Comparison of ENCODE assay signal across 15 cellular contexts in the genomic region with DNA sequence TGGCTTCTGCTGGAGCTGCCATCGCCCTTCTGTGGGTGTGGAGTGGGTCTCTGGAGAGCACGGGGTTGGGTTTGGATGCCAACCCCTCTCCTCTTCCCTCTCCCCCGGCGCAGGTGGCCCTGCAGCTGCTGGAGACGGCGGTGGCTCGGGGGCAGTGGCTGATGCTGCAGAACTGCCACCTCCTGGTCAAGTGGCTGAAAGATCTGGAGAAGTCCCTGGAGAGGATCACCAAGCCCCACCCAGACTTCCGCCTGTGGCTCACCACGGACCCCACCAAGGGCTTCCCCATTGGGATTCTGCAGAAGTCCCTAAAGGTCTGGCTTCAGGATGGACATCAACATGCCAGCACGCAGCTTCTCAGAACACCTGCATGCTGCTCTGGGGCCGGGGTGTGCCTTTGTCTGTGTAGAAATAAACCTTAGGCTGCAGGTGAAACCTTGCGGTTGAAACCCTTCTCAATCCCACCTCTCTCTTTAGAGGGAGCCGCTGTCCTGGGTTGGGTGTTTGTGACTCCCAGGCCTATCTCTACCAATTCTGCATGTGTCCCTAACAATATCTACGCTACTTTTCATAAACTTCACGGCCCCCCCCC. TPM values are rescaled to one million over a fixed set of nuclear protein-coding genes. Genes with fewer than 3 reads are reported as not detected.
A peak's percentile ranks its signal among the peaks of the same experiment; 100 is the strongest.
DNase-seq lines count a peak whose midpoint lies in the region; ATAC-seq and TF ChIP-seq lines count a peak whose summit lies in the region.
"Had no signal": no experiment of that assay in that cellular context is flagged by ENCODE, and none has a peak within 500 bp of the region (broad histone marks: within the 10 kb centered on the region; RNA-seq: fewer than 3 reads in every experiment).

No MANE protein-coding gene starts in this region.

- no peaks in the 10 kb centered on the region for H3F3A ChIP-seq in PC-9 (ENCODE audit: insufficient read depth, low read depth)

- no peaks in the 10 kb centered on the region for H3K79me2 ChIP-seq in PC-9 (ENCODE audit: low read depth)
- no peaks in the 10 kb centered on the region for H3K79me2 ChIP-seq in hepatocyte

- intact Hi-C loops in left ventricle myocardium inferior (cut with micrococcal nuclease): no loop called here
- intact Hi-C loops in left ventricle myocardium superior (cut with micrococcal nuclease): no loop called here
- intact Hi-C loops in PC-9 (cut with micrococcal nuclease; ENCODE audit: unreplicated experiment): no loop called here

- H2AFZ ChIP-seq in PC-9 (no peak overlapping the region), hepatocyte (no peak overlapping the region)
- H2AFZ ChIP-seq: GM23248 had no signal

- H3K36me3 ChIP-seq in left ventricle myocardium inferior: no peaks in the 10 kb centered on the region
- H3K36me3 ChIP-seq in PC-9 (ENCODE audit: low read depth): no peaks in the 10 kb centered on the region
- no peaks in the 10 kb centered on the region for H3K36me3 ChIP-seq in hepatocyte (replicated peaks; ENCODE audit: insufficient read depth, low read depth)
- H3K36me3 ChIP-seq: Peyer's patch, right atrium auricular region had no signal

- H3K9me3 ChIP-seq in left ventricle myocardium inferior (replicated peaks) (no peaks in the 10 kb centered on the region), PC-9 (ENCODE audit: insufficient read depth, low read depth) (no peaks in the 10 kb centered on the region), hepatocyte (ENCODE audit: low read depth) (no peaks in the 10 kb centered on the region)
- H3K9me3 ChIP-seq: Peyer's patch, right atrium auricular region had no signal

- TF ChIP-seq CTCF in left ventricle myocardium inferior (IDR thresholded peaks at IDR 0.05; ENCODE audit: borderline replicate concordance): no peak
- TF ChIP-seq CTCF in PC-9 (conservative IDR thresholded peaks at IDR 0.05): no peak
- no peak for TF ChIP-seq CTCF in hepatocyte (IDR thresholded peaks at IDR 0.05; ENCODE audit: poor library complexity)

- CTCF ChIA-PET in PC-9 (lab: Charles Lee): no interaction called here

- WGBS in hepatocyte (ENCODE audit: low lambda C conversion rate, missing lambda C conversion rate): 84% methylated on average over 15 of the region's 15 CpGs

- DNase-seq in left ventricle myocardium inferior: no peak
- DNase-seq in left ventricle myocardium superior: no peak
- peak; percentile 54 for DNase-seq in NCI-H146 (lab: John Stamatoyannopoulos, UW)
- DNase-seq in SHP77 (lab: John Stamatoyannopoulos, UW): peak; percentile 58 to 82
- DNase-seq in PC-9: no peak
- no peak for DNase-seq in NCI-H2171 treated with DMSO at 0.1 percent for 48 hours (lab: John Stamatoyannopoulos, UW)
- no peak for DNase-seq in inferior parietal cortex (ENCODE audit: extremely low spot score)
- DNase-seq in hepatocyte (ENCODE audit: low spot score): no peak
- DNase-seq: activated CD4-positive, CD25-positive, alpha-beta regulatory T cell; GM23248; NCI-H2081; Peyer's patch; stimulated activated CD4-positive, alpha-beta T cell treated with anti-CD3 and anti-CD28 coated beads, Interleukin-1b, Interleukin-23, amount 100 ng/mL, for 48 hours; SW 1271 had no signal

- no TSS peak for BruUV-seq in PC-9 (replicated peaks; lab: Mats Ljungman, UMichigan)

- peaks cover 36% of the 10 kb centered on the region for H3K27me3 ChIP-seq in left ventricle myocardium inferior (ENCODE audit: low read depth)
- H3K27me3 ChIP-seq in PC-9 (ENCODE audit: insufficient read depth, low read depth): peaks cover 88% of the 10 kb centered on the region
- no peaks in the 10 kb centered on the region for H3K27me3 ChIP-seq in hepatocyte
- H3K27me3 ChIP-seq: Peyer's patch, right atrium auricular region had no signal

- H3K27ac ChIP-seq in left ventricle myocardium inferior (replicated peaks) (peak overlapping the region; percentile 33), PC-9 (no peak overlapping the region), hepatocyte (no peak overlapping the region)
- H3K27ac ChIP-seq: GM23248, Peyer's patch, right atrium auricular region had no signal

- H3K4me3 ChIP-seq in left ventricle myocardium inferior (no peak overlapping the region), PC-9 (no peak overlapping the region), hepatocyte (no peak overlapping the region)
- H3K4me3 ChIP-seq: GM23248, Peyer's patch, right atrium auricular region had no signal

- H3K4me1 ChIP-seq in left ventricle myocardium inferior (no peaks in the 10 kb centered on the region), PC-9 (replicated peaks; ENCODE audit: insufficient read depth) (no peaks in the 10 kb centered on the region), hepatocyte (ENCODE audit: insufficient read depth) (no peaks in the 10 kb centered on the region)
- H3K4me1 ChIP-seq: Peyer's patch, right atrium auricular region had no signal

- no peak overlapping the region for H3K4me2 ChIP-seq in PC-9
- H3K4me2 ChIP-seq in hepatocyte: no peak overlapping the region

- POLR2A ChIA-PET in PC-9 (lab: Charles Lee; ENCODE audit: unreplicated experiment): no interaction called here

- no peak for ATAC-seq in left ventricle myocardium superior

- H3K9me2 ChIP-seq in PC-9 (ENCODE audit: insufficient read depth) (no peaks in the 10 kb centered on the region), hepatocyte (replicated peaks; ENCODE audit: insufficient read depth) (no peaks in the 10 kb centered on the region)

- H4K20me1 ChIP-seq in PC-9 (ENCODE audit: insufficient read depth): no peaks in the 10 kb centered on the region
- H4K20me1 ChIP-seq in hepatocyte (ENCODE audit: insufficient read depth, poor library complexity, severe bottlenecking): no peaks in the 10 kb centered on the region

RNA-seq across cellular contexts. Expression of a gene that starts 44.3 kb away (rescaled TPM):
- total RNA-seq in left ventricle myocardium inferior (57.2 TPM), left ventricle myocardium superior (54.0 TPM), PC-9 (2021) (24.8 and 28.0 TPM in 2 replicates), hepatocyte (12.8 and 16.9 TPM in 2 replicates)
- polyA plus RNA-seq in hepatocyte: 58.8 and 60.2 TPM in 2 replicates

RNA-seq across cellular contexts. Expression of a gene that starts 44.6 kb away (rescaled TPM):
- total RNA-seq in left ventricle myocardium inferior (80.7 TPM), left ventricle myocardium superior (85.2 TPM), PC-9 (2021) (66.3 and 87.6 TPM in 2 replicates), hepatocyte (63.9 and 80.4 TPM in 2 replicates)
- polyA plus RNA-seq in hepatocyte: 13.5 and 17.6 TPM in 2 replicates

Comparison
In these comparisons a context has a peak if more than half of its experiments do, and no peak if none do; other contexts are left out.
1. DNase-seq: peak in NCI-H146 (single experiment) and SHP77 (2 of 2); none in left ventricle myocardium inferior (single experiment), left ventricle myocardium superior (single experiment), PC-9 (0 of 2), NCI-H2171 treated with DMSO at 0.1 percent for 48 hours (single experiment), inferior parietal cortex (single experiment) and hepatocyte (single experiment).